ENCODE assay signal across 8 cellular contexts in genomic region chr6:37171970-37172812, GRCh38. TPM values are rescaled to one million over a fixed set of nuclear protein-coding genes. Genes with fewer than 3 reads are reported as not detected.
DNase-seq lines count a peak whose midpoint lies in the region; ATAC-seq and TF ChIP-seq lines count a peak whose summit lies in the region.

No MANE protein-coding gene starts in this region.

- TF ChIP-seq CTCF in parathyroid adenoma (IDR thresholded peaks at IDR 0.05) = peak; percentile 95
- peak; percentile 87 to 99 for TF ChIP-seq CTCF in tibial artery (IDR thresholded peaks at IDR 0.05)

- H3K9me3 ChIP-seq in adipocyte (ENCODE audit: control insufficient read depth, low read length) (no peaks in the 10 kb centered on the region), parathyroid adenoma (ENCODE audit: control insufficient read depth, low read length) (no peaks in the 10 kb centered on the region), tibial artery (no peaks in the 10 kb centered on the region)

- H3K79me2 ChIP-seq in parathyroid adenoma = no peaks in the 10 kb centered on the region

- intact Hi-C loops in cardiac septum (cut with DNase I) (loop anchor here (1.0 to 10.0 kb wide), 8 partner anchors 35 to 407 kb away; partner anchors contain the start of gene C6orf89), tibial artery (cut with DNase I; ENCODE audit: low total_unique reads) (loop anchor here (1.0 to 10.0 kb wide), 4 partner anchors 37 to 407 kb away; partner anchors contain the start of gene C6orf89)

- peak overlapping the region; percentile 70 for H3K27ac ChIP-seq in parathyroid adenoma
- peak overlapping the region; percentile 90 for H3K27ac ChIP-seq in tibial artery

- H3K4me3 ChIP-seq in adipocyte (ENCODE audit: low read length) = peak overlapping the region; percentile 94
- H3K4me3 ChIP-seq in parathyroid adenoma (ENCODE audit: low read depth, low read length) = peak overlapping the region; percentile 88
- peak overlapping the region; percentile 89 to 95 for H3K4me3 ChIP-seq in tibial artery

- ATAC-seq in GM21360 (IDR thresholded peaks at IDR 0.05; ENCODE audit: unreplicated experiment) = peak; percentile 25

- peak; percentile 84 for DNase-seq in AG08395 (ENCODE audit: low spot score)
- peak; percentile 92 for DNase-seq in NCI-H146 treated with DMSO at 0.1 percent for 48 hours (lab: John Stamatoyannopoulos, UW; ENCODE audit: unreplicated experiment)
- DNase-seq in T follicular helper cell (ENCODE audit: low read depth) = peak; percentile 89
- DNase-seq in adipocyte (ENCODE audit: low read depth) = peak; percentile 96
- peak; percentile 92 for DNase-seq in cardiac septum (ENCODE audit: low spot score)
- DNase-seq in tibial artery = peak; percentile 94

- H3K36me3 ChIP-seq in adipocyte (ENCODE audit: control insufficient read depth, insufficient read depth, low read length, severe bottlenecking) (peaks cover 46% of the 10 kb centered on the region), parathyroid adenoma (ENCODE audit: control insufficient read depth, insufficient read depth, low read length) (no peaks in the 10 kb centered on the region), tibial artery (peaks cover 31 to 34% (median 32%) of the 10 kb centered on the region in 3 donors)

- peak overlapping the region; percentile 98 for H3K9ac ChIP-seq in adipocyte (ENCODE audit: low read length)
- H3K9ac ChIP-seq in parathyroid adenoma = no peak overlapping the region

- H2AFZ ChIP-seq in parathyroid adenoma = peak overlapping the region; percentile 65

- peak overlapping the region; percentile 93 for H3K4me2 ChIP-seq in parathyroid adenoma (ENCODE audit: low read length)

- no peaks in the 10 kb centered on the region for H3K27me3 ChIP-seq in adipocyte (replicated peaks; ENCODE audit: control insufficient read depth, insufficient read depth, low read length)
- H3K27me3 ChIP-seq in parathyroid adenoma (ENCODE audit: control insufficient read depth, insufficient read depth, low read length) = no peaks in the 10 kb centered on the region
- no peaks in the 10 kb centered on the region for H3K27me3 ChIP-seq in tibial artery

- H3K4me1 ChIP-seq in adipocyte (ENCODE audit: control insufficient read depth, insufficient read depth, low read length) = peaks cover 36% of the 10 kb centered on the region
- H3K4me1 ChIP-seq in parathyroid adenoma = peaks cover 5% of the 10 kb centered on the region
- peaks cover 0 to 28% (median 18%) of the 10 kb centered on the region in 4 donors for H3K4me1 ChIP-seq in tibial artery

RNA-seq across cellular contexts. Expression of gene PIM1, which starts 2.2 kb away (rescaled TPM):
- 16.6 TPM for total RNA-seq in cardiac septum

Comparison
In these comparisons a context has a peak if more than half of its experiments do, and no peak if none do; other contexts are left out.
1. Peak in every context shown above with its lines: DNase-seq, ATAC-seq, H3K4me3 ChIP-seq and H3K27ac ChIP-seq.